8 cellular contexts compared by ENCODE assay signal in genomic region chr22:20697481-20698113, GRCh38.
A peak's percentile ranks its signal among the peaks of the same experiment; 100 is the strongest.
DNase-seq lines count a peak whose midpoint lies in the region; ATAC-seq and TF ChIP-seq lines count a peak whose summit lies in the region.
"Not testable (repeated sequence)": the region's sequence is repeated elsewhere in the genome, so short reads cannot be mapped to it uniquely, and the experiment has no call there.

No MANE protein-coding gene starts in this region.

- WGBS in prostate gland: no CpG with 5 or more reads among the region's 17 CpGs

- not testable (repeated sequence) for H3K4me3 ChIP-seq in choroid plexus epithelial cell (ENCODE audit: low read depth, low read length); prostate gland

- H3K27me3 Mint-ChIP-seq in activated CD8-positive, alpha-beta T cell treated with anti-CD3 and anti-CD28 coated beads, Interleukin-2, amount 10 ng/mL, durations not matched to agents 7 days and 5 days (ENCODE audit: low read depth); type B pancreatic cell: not testable (repeated sequence)

- not testable (repeated sequence) for TF ChIP-seq POLR2A in prostate gland (IDR thresholded peaks at IDR 0.05)

- intact Hi-C loops in prostate gland (cut with DNase I): loop anchor here (10.0 kb wide), 1 partner anchor 283 kb away; no protein-coding TSS in a partner anchor

- H3K36me3 ChIP-seq in prostate gland: not testable (repeated sequence)

- H3K27ac ChIP-seq in prostate gland: peak overlapping the region in 1 of 2 donors; percentile 66

- CTCF ChIA-PET in activated CD8-positive, alpha-beta T cell treated with anti-CD3 and anti-CD28 coated beads, Interleukin-2, amount 10 ng/mL, durations not matched to agents 7 days and 5 days (lab: Charles Lee): not testable (repeated sequence)

- peaks cover 18% of the 10 kb centered on the region for H3K4me1 Mint-ChIP-seq in activated CD8-positive, alpha-beta T cell treated with anti-CD3 and anti-CD28 coated beads, Interleukin-2, amount 10 ng/mL, durations not matched to agents 7 days and 5 days (ENCODE audit: low read depth)
- H3K4me1 Mint-ChIP-seq in type B pancreatic cell (ENCODE audit: unreplicated experiment): not testable (repeated sequence)

- not testable (repeated sequence) for H3K9me3 ChIP-seq in prostate gland

- H3K36me3 Mint-ChIP-seq in activated CD8-positive, alpha-beta T cell treated with anti-CD3 and anti-CD28 coated beads, Interleukin-2, amount 10 ng/mL, durations not matched to agents 7 days and 5 days (ENCODE audit: low read depth); type B pancreatic cell: not testable (repeated sequence)

- peak overlapping the region; percentile 9 for H3K27ac Mint-ChIP-seq in activated CD8-positive, alpha-beta T cell treated with anti-CD3 and anti-CD28 coated beads, Interleukin-2, amount 10 ng/mL, durations not matched to agents 7 days and 5 days
- H3K27ac Mint-ChIP-seq in type B pancreatic cell: peak overlapping the region; percentile 53

- H3K4me1 ChIP-seq in prostate gland (replicated peaks): not testable (repeated sequence)

- H3K4me3 Mint-ChIP-seq in activated CD8-positive, alpha-beta T cell treated with anti-CD3 and anti-CD28 coated beads, Interleukin-2, amount 10 ng/mL, durations not matched to agents 7 days and 5 days: not testable (repeated sequence)
- peak overlapping the region; percentile 28 for H3K4me3 Mint-ChIP-seq in type B pancreatic cell

- not testable (repeated sequence) for H3K27me3 ChIP-seq in prostate gland (replicated peaks; ENCODE audit: insufficient read depth)

- peak; percentile 53 for TF ChIP-seq CTCF in choroid plexus epithelial cell (conservative IDR thresholded peaks at IDR 0.05; ENCODE audit: low read depth, low read length)
- peak in 3 of 4 experiments; percentile 14 to 94 (median 45) for TF ChIP-seq CTCF in prostate gland (IDR thresholded peaks at IDR 0.05)
- TF ChIP-seq CTCF in type B pancreatic cell (conservative IDR thresholded peaks at IDR 0.05): peak; percentile 89

- ATAC-seq in activated CD8-positive, alpha-beta T cell treated with anti-CD3 and anti-CD28 coated beads, Interleukin-2, amount 10 ng/mL, durations not matched to agents 7 days and 5 days: peak; percentile 34

- DNase-seq in EL (peak; percentile 76), LHCN-M2 (ENCODE audit: low read depth) (peak; percentile 67), OCI-M2 (lab: John Stamatoyannopoulos, UW; ENCODE audit: unreplicated experiment) (peak; percentile 42), choroid plexus epithelial cell (ENCODE audit: low read depth) (peak; percentile 77), iPS-NIHi11 (ENCODE audit: low spot score) (peak; percentile 27), type B pancreatic cell (ENCODE audit: extremely low spot score, unreplicated experiment) (peak; percentile 88)
- DNase-seq in activated CD8-positive, alpha-beta T cell treated with anti-CD3 and anti-CD28 coated beads, Interleukin-2, amount 10 ng/mL, durations not matched to agents 7 days and 5 days: peak; percentile 92
- DNase-seq in prostate gland (ENCODE audit: low spot score): not testable (repeated sequence)

- H3K9me3 Mint-ChIP-seq in activated CD8-positive, alpha-beta T cell treated with anti-CD3 and anti-CD28 coated beads, Interleukin-2, amount 10 ng/mL, durations not matched to agents 7 days and 5 days (ENCODE audit: insufficient read depth); type B pancreatic cell: not testable (repeated sequence)

- POLR2A ChIA-PET in activated CD8-positive, alpha-beta T cell treated with anti-CD3 and anti-CD28 coated beads, Interleukin-2, amount 10 ng/mL, durations not matched to agents 7 days and 5 days (lab: Charles Lee): not testable (repeated sequence)
